Comparison of ENCODE assay signal across 13 cellular contexts in the genomic region with DNA sequence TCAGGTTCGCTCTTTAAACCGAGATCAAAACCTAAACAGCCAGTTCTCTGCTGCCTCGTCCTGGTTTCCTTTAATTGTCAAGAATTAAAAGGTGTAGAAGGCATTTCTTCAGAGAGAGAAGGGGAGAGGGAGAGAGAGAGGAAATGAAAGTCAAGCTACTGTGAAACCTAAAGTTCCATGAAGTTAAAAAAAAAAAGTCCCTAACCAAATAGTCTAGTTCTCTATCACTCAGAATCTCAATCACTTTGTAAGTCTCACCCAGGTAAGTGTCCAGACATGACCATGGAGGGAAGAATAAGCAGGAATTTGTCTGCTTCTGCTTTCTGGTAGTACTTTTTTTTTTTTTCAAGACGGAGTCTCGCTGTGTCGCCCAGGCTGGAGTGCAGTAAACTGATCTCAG. TPM values are rescaled to one million over a fixed set of nuclear protein-coding genes. Genes with fewer than 3 reads are reported as not detected.
DNase-seq lines count a peak whose midpoint lies in the region; ATAC-seq and TF ChIP-seq lines count a peak whose summit lies in the region.
"Had no signal": no experiment of that assay in that cellular context is flagged by ENCODE, and none has a peak within 500 bp of the region (broad histone marks: within the 10 kb centered on the region; RNA-seq: fewer than 3 reads in every experiment).

No MANE protein-coding gene starts in this region.

- ATAC-seq in GM18868 (IDR thresholded peaks at IDR 0.05; ENCODE audit: unreplicated experiment): peak; percentile 84
- peak; percentile 81 for ATAC-seq in GM21576 (IDR thresholded peaks at IDR 0.05; ENCODE audit: unreplicated experiment)
- ATAC-seq in HG03378 (IDR thresholded peaks at IDR 0.05; ENCODE audit: unreplicated experiment): peak; percentile 83
- peak; percentile 4 for ATAC-seq in left lobe of liver

- POLR2A ChIA-PET in RWPE1 (lab: Yijun Ruan, JAX; ENCODE audit: low non-redundant PET): interaction anchor here (0.6 kb wide), 1 partner anchor 144 kb away, joined by 3 read pairs; no protein-coding TSS in a partner anchor

- DNase-seq in left lobe of liver (ENCODE audit: low spot score) (no peak), anterior cingulate cortex (lab: John Stamatoyannopoulos, UW) (no peak), RWPE1 (ENCODE audit: low spot score) (no peak), DMS 273 (lab: John Stamatoyannopoulos, UW; ENCODE audit: unreplicated experiment) (no peak)
- no peak for DNase-seq in activated CD4-positive, alpha-beta T cell treated with anti-CD3 and anti-CD28 coated beads, Interleukin-2, amount 50 U/mL, for 1 hour
- DNase-seq: activated naive CD4-positive, alpha-beta T cell treated with anti-CD3 and anti-CD28 coated beads, Interleukin-2, amount 10 ng/mL, durations not matched to agents 7 days and 5 days; DMS153; H7; NCI-H748 treated with DMSO at 0.1 percent for 48 hours; ovary had no signal

- TF ChIP-seq CTCF in RWPE1 (conservative IDR thresholded peaks at IDR 0.05; ENCODE audit: low read depth): no peak

- no peak overlapping the region for H3K27ac ChIP-seq in RWPE1
- H3K27ac ChIP-seq: ovary had no signal

- CTCF ChIA-PET in RWPE1 (lab: Yijun Ruan, JAX): no interaction called here

RNA-seq across cellular contexts. Expression of gene SMIM14, which starts 18.8 kb away (rescaled TPM):
- 209 TPM for total RNA-seq in left lobe of liver

RNA-seq across cellular contexts. Expression of gene UBE2K, which starts 40.5 kb away (rescaled TPM):
- total RNA-seq in left lobe of liver: 43.4 TPM

Comparison
In these comparisons a context has a peak if more than half of its experiments do, and no peak if none do; other contexts are left out.
1. ATAC-seq: peak in every context shown above with its lines; median percentile 84 in GM18868; 83 in HG03378; 81 in GM21576; 4 in left lobe of liver.